In genomic region chr4:138707746-138708145, GRCh38 we compare ENCODE assay signal across 15 cellular contexts.
"Had no signal": no experiment of that assay in that cellular context is flagged by ENCODE, and none has a peak within 500 bp of the region (broad histone marks: within the 10 kb centered on the region; RNA-seq: fewer than 3 reads in every experiment).

No MANE protein-coding gene starts in this region.

- H3K36me3 Mint-ChIP-seq: activated naive CD8-positive, alpha-beta T cell treated with anti-CD3 and anti-CD28 coated beads for 36 hours had no signal

- H3K4me3 Mint-ChIP-seq: activated CD8-positive, alpha-beta T cell treated with anti-CD3 and anti-CD28 coated beads, Interleukin-2, amount 10 ng/mL, durations not matched to agents 7 days and 5 days; activated naive CD8-positive, alpha-beta T cell treated with anti-CD3 and anti-CD28 coated beads for 36 hours; dendritic cell treated with granulocyte-macrophage colony-stimulating factor and Interleukin-4, amounts not matched to agents 40 ng/mL and 50 ng/mL, for 4 days; neural crest cell; T-helper 17 cell had no signal

- DNase-seq: activated CD4-positive, alpha-beta T cell treated with anti-CD3 and anti-CD28 coated beads for 4 hours; activated CD8-positive, alpha-beta memory T cell treated with anti-CD3 and anti-CD28 coated beads, Interleukin-2, amount 50 U/mL, for 4 hours; activated CD8-positive, alpha-beta T cell treated with anti-CD3 and anti-CD28 coated beads, Interleukin-2, amount 10 ng/mL, durations not matched to agents 7 days and 5 days; activated gamma-delta T cell treated with Interleukin-2 at 50 U/mL for 16 hours; activated naive CD8-positive, alpha-beta T cell treated with anti-CD3 and anti-CD28 coated beads for 36 hours; anterior cingulate cortex; cerebellar nuclear complex; effector memory CD4-positive, alpha-beta T cell; ovary; stimulated activated CD4-positive, alpha-beta T cell treated with anti-CD3 and anti-CD28 coated beads, Interleukin-1b, Interleukin-23, amount 100 ng/mL, for 48 hours; T-helper 17 cell had no signal

- H3K27me3 ChIP-seq: breast epithelium, ovary had no signal

- H3K36me3 ChIP-seq: breast epithelium, ovary had no signal

- H3K4me1 Mint-ChIP-seq: activated naive CD8-positive, alpha-beta T cell treated with anti-CD3 and anti-CD28 coated beads for 36 hours; T-helper 17 cell had no signal

- H3K9me3 Mint-ChIP-seq: activated naive CD8-positive, alpha-beta T cell treated with anti-CD3 and anti-CD28 coated beads for 36 hours; dendritic cell treated with granulocyte-macrophage colony-stimulating factor and Interleukin-4, amounts not matched to agents 40 ng/mL and 50 ng/mL, for 4 days had no signal

- H3K27ac Mint-ChIP-seq: activated CD8-positive, alpha-beta T cell treated with anti-CD3 and anti-CD28 coated beads, Interleukin-2, amount 10 ng/mL, durations not matched to agents 7 days and 5 days; activated naive CD8-positive, alpha-beta T cell treated with anti-CD3 and anti-CD28 coated beads for 36 hours; dendritic cell treated with granulocyte-macrophage colony-stimulating factor and Interleukin-4, amounts not matched to agents 40 ng/mL and 50 ng/mL, for 4 days; T-helper 17 cell had no signal

- H3K27ac ChIP-seq: breast epithelium, epithelial cell of prostate, ovary had no signal

- H3K4me3 ChIP-seq: breast epithelium, ovary had no signal

- H3K4me1 ChIP-seq: breast epithelium had no signal

- H3K9me3 ChIP-seq: breast epithelium, ovary had no signal
